In the genomic region with DNA sequence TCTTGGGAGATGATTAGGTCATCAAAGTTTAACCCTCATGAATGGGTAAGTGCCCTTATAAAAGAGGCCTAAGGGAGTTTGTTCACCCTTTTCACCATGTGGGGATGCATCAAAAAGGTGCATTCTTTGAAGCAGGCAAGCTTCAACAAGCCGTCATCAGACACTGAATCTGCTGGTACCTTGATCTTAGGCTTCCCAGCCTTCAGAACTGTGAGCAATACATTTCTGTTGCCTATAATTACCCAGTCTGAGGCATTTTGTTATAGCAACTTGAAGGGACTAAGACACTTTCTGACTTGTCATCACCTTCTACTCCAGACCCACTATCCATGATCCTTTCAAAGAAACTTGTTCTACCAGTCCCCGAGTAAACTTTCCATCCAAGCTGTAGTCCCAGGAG, we compare ENCODE assay signal across 25 cellular contexts.
"Had no signal": no experiment of that assay in that cellular context is flagged by ENCODE, and none has a peak within 500 bp of the region (broad histone marks: within the 10 kb centered on the region; RNA-seq: fewer than 3 reads in every experiment).

No MANE protein-coding gene starts in this region.

- H3K4me1 ChIP-seq: Peyer's patch had no signal

- H3K36me3 Mint-ChIP-seq: activated naive CD4-positive, alpha-beta T cell treated with anti-CD3 and anti-CD28 coated beads, Interleukin-2, amount 10 ng/mL, durations not matched to agents 7 days and 5 days; activated naive CD8-positive, alpha-beta T cell treated with anti-CD3 and anti-CD28 coated beads for 36 hours had no signal

- H3K27me3 ChIP-seq: brain microvascular endothelial cell, Peyer's patch had no signal

- FAIRE-seq: K562 had no signal

- H3K4me3 Mint-ChIP-seq: activated CD4-positive, alpha-beta memory T cell treated with anti-CD3 and anti-CD28 coated beads, Interleukin-2, amount 10 ng/mL, durations not matched to agents 7 days and 5 days; activated CD4-positive, alpha-beta T cell treated with anti-CD3 and anti-CD28 coated beads for 36 hours; activated naive CD4-positive, alpha-beta T cell treated with anti-CD3 and anti-CD28 coated beads, Interleukin-2, amount 10 ng/mL, durations not matched to agents 7 days and 5 days; activated naive CD8-positive, alpha-beta T cell treated with anti-CD3 and anti-CD28 coated beads for 36 hours; activated T-cell treated with anti-CD3 and anti-CD28 coated beads, Interleukin-2, amount 50 U/mL, for 72 hours had no signal

- H3K9me3 ChIP-seq: Peyer's patch had no signal

- H3K9me3 Mint-ChIP-seq: activated CD4-positive, alpha-beta memory T cell treated with anti-CD3 and anti-CD28 coated beads, Interleukin-2, amount 10 ng/mL, durations not matched to agents 7 days and 5 days; activated naive CD4-positive, alpha-beta T cell treated with anti-CD3 and anti-CD28 coated beads, Interleukin-2, amount 10 ng/mL, durations not matched to agents 7 days and 5 days; activated naive CD8-positive, alpha-beta T cell treated with anti-CD3 and anti-CD28 coated beads for 36 hours; activated T-cell treated with anti-CD3 and anti-CD28 coated beads, Interleukin-2, amount 50 U/mL, for 72 hours; activated T-helper 2 cell treated with anti-CD3 and anti-CD28 coated beads, Interferon-gamma antibody, Interleukin-2, Interleukin-4, amounts not matched to agents 10 μg/mL and 5 μg/mL and 100 μg/mL, durations not matched to agents 14 hours and 24 hours and 36 hours had no signal

- H3K4me3 ChIP-seq: K562, Peyer's patch had no signal

- H3K4me1 Mint-ChIP-seq: activated CD4-positive, alpha-beta memory T cell treated with anti-CD3 and anti-CD28 coated beads, Interleukin-2, amount 10 ng/mL, durations not matched to agents 7 days and 5 days; activated CD4-positive, alpha-beta T cell treated with anti-CD3 and anti-CD28 coated beads for 36 hours; activated naive CD4-positive, alpha-beta T cell treated with anti-CD3 and anti-CD28 coated beads, Interleukin-2, amount 10 ng/mL, durations not matched to agents 7 days and 5 days had no signal

- H3K27ac Mint-ChIP-seq: activated CD4-positive, alpha-beta memory T cell treated with anti-CD3 and anti-CD28 coated beads, Interleukin-2, amount 10 ng/mL, durations not matched to agents 7 days and 5 days; activated CD4-positive, alpha-beta T cell treated with anti-CD3 and anti-CD28 coated beads for 36 hours; activated naive CD4-positive, alpha-beta T cell treated with anti-CD3 and anti-CD28 coated beads, Interleukin-2, amount 10 ng/mL, durations not matched to agents 7 days and 5 days; activated naive CD8-positive, alpha-beta T cell treated with anti-CD3 and anti-CD28 coated beads for 36 hours; activated T-cell treated with anti-CD3 and anti-CD28 coated beads, Interleukin-2, amount 50 U/mL, for 72 hours; activated T-helper 2 cell treated with anti-CD3 and anti-CD28 coated beads, Interferon-gamma antibody, Interleukin-2, Interleukin-4, amounts not matched to agents 10 μg/mL and 5 μg/mL and 100 μg/mL, durations not matched to agents 14 hours and 24 hours and 36 hours had no signal

- DNase-seq: activated CD4-positive, alpha-beta memory T cell treated with anti-CD3 and anti-CD28 coated beads, Interleukin-2, amount 10 ng/mL, durations not matched to agents 7 days and 5 days; activated CD4-positive, alpha-beta T cell treated with anti-CD3 and anti-CD28 coated beads for 36 hours; activated CD4-positive, alpha-beta T cell treated with anti-CD3 and anti-CD28 coated beads, Interleukin-2, amount 50 U/mL, for 1 hour; activated CD4-positive, CD25-positive, alpha-beta regulatory T cell; activated gamma-delta T cell treated with Interleukin-2 at 50 U/mL for 16 hours; activated naive CD4-positive, alpha-beta T cell treated with anti-CD3 and anti-CD28 coated beads, Interleukin-2, amount 10 ng/mL, durations not matched to agents 7 days and 5 days; activated naive CD8-positive, alpha-beta T cell treated with anti-CD3 and anti-CD28 coated beads for 36 hours; activated T-cell treated with anti-CD3 and anti-CD28 coated beads, Interleukin-2, amount 50 U/mL, for 72 hours; brain microvascular endothelial cell; caudate nucleus; Karpas-422; NCI-H1048; NCI-H1930; NCI-H345; NCI-H510A; NCI-H526 treated with DMSO at 0.1 percent for 48 hours; NK-92 treated with Interleukin-12 subunit alpha and Interleukin-12 subunit beta, amount 100 ng/mL, for 24 hours; OCI-M1; Peyer's patch; SHP77; T-helper 1 cell had no signal

- H3K27ac ChIP-seq: brain microvascular endothelial cell, Peyer's patch, RWPE1, VCaP had no signal

- ATAC-seq: activated CD4-positive, alpha-beta T cell treated with anti-CD3 and anti-CD28 coated beads for 36 hours; activated T-cell treated with anti-CD3 and anti-CD28 coated beads, Interleukin-2, amount 50 U/mL, for 72 hours; K562 had no signal

- H3K27me3 Mint-ChIP-seq: activated naive CD8-positive, alpha-beta T cell treated with anti-CD3 and anti-CD28 coated beads for 36 hours had no signal
